14 cellular contexts compared by ENCODE assay signal in genomic region chr6:22929228-22929627, GRCh38.
A peak's percentile ranks its signal among the peaks of the same experiment; 100 is the strongest.
DNase-seq lines count a peak whose midpoint lies in the region; ATAC-seq, FAIRE-seq and TF ChIP-seq lines count a peak whose summit lies in the region.
"Had no signal": no experiment of that assay in that cellular context is flagged by ENCODE, and none has a peak within 500 bp of the region (broad histone marks: within the 10 kb centered on the region; RNA-seq: fewer than 3 reads in every experiment).

No MANE protein-coding gene starts in this region.

- H3K9me3 ChIP-seq in mesodermal cell (ENCODE audit: control insufficient read depth, low read length) = no peaks in the 10 kb centered on the region
- H3K9me3 ChIP-seq: Caco-2 had no signal

- in situ Hi-C loops in G401 (cut with HindIII; ENCODE audit: low sequenced_read_pairs) = no loop called here

- peak overlapping the region; percentile 55 for H3K27ac ChIP-seq in mesodermal cell (ENCODE audit: low read depth, low read length, severe bottlenecking)
- H3K27ac ChIP-seq: KMS-11 had no signal

- no peak overlapping the region for H3K4me3 ChIP-seq in bronchial epithelial cell (ENCODE audit: low read depth, low read length)
- no peak overlapping the region for H3K4me3 ChIP-seq in mesodermal cell (ENCODE audit: extremely low read depth, insufficient read depth, low read length, poor library complexity, severe bottlenecking)

- H3K27me3 ChIP-seq in bronchial epithelial cell (ENCODE audit: control insufficient read depth, insufficient read depth, low read length) = no peaks in the 10 kb centered on the region

- peak; percentile 20 for DNase-seq in G401 (ENCODE audit: low spot score)
- DNase-seq in Kasumi-1 (lab: John Stamatoyannopoulos, UW) = peak; percentile 65 to 71
- DNase-seq in bronchial epithelial cell (ENCODE audit: low read depth) = peak; percentile 47
- no peak for DNase-seq in NCI-H2196 (lab: John Stamatoyannopoulos, UW; ENCODE audit: unreplicated experiment)
- DNase-seq in T1000 (lab: John Stamatoyannopoulos, UW) = no peak
- DNase-seq in NOMO-1 treated with dmso at 0.1 percent for 144 hours (lab: John Stamatoyannopoulos, UW; ENCODE audit: unreplicated experiment) = no peak
- DNase-seq: amygdala; Caco-2; occipital lobe; stimulated activated CD4-positive, alpha-beta T cell treated with anti-CD3 and anti-CD28 coated beads, Interleukin-4, amount 100 ng/mL, for 1 hour; T-helper 2 cell had no signal

- TF ChIP-seq CTCF in bronchial epithelial cell (IDR thresholded peaks at IDR 0.05; ENCODE audit: insufficient read depth, low read length, severe bottlenecking) = no peak

- no peak for ATAC-seq in GM21717 (IDR thresholded peaks at IDR 0.05; ENCODE audit: unreplicated experiment)

- WGBS in mesodermal cell (ENCODE audit: insufficient coverage in 2 of 2), 2 experiments = 80 to 93% methylated on average over 4 to 5 of the region's 5 CpGs

- no peaks in the 10 kb centered on the region for H3K36me3 ChIP-seq in bronchial epithelial cell (ENCODE audit: control insufficient read depth, insufficient read depth, low read length)
- H3K36me3 ChIP-seq in mesodermal cell (ENCODE audit: control insufficient read depth, insufficient read depth, low read length) = no peaks in the 10 kb centered on the region

- no peak for FAIRE-seq in bronchial epithelial cell (lab: Jason Lieb, UNC)

- peaks cover 14% of the 10 kb centered on the region for H3K4me1 ChIP-seq in mesodermal cell (ENCODE audit: control insufficient read depth, insufficient read depth, low read length, poor library complexity, severe bottlenecking)

Comparison
In these comparisons a context has a peak if more than half of its experiments do, and no peak if none do; other contexts are left out.
1. DNase-seq: peak in G401 (single experiment), Kasumi-1 (2 of 2) and bronchial epithelial cell (single experiment); none in NCI-H2196 (single experiment), T1000 (single experiment) and NOMO-1 treated with dmso at 0.1 percent for 144 hours (single experiment).